17 cellular contexts compared by ENCODE assay signal in the genomic region with DNA sequence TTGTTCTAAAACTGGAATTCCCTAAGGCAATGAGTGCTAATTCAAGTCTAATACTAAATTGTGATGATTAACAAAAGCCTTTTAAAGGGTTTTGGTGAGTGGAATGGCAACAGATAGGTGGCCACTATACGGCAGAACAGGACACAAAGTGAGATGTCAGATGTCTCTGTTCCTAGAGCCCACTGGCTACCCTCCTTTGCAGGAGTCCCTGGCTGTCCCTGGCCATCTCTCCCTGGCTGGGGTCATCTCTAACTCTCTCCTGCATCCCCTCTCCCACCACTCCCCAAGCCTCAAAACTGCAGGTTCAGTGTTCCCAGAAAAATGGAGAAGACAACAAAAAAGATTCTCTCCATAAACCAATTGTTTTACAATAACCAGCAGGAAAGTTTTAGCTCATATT.
DNase-seq lines count a peak whose midpoint lies in the region; ATAC-seq, FAIRE-seq and TF ChIP-seq lines count a peak whose summit lies in the region.
"Had no signal": no experiment of that assay in that cellular context is flagged by ENCODE, and none has a peak within 500 bp of the region (broad histone marks: within the 10 kb centered on the region; RNA-seq: fewer than 3 reads in every experiment).

No MANE protein-coding gene starts in this region.

- H2BK15ac ChIP-seq in H9 (ENCODE audit: low read depth, low read length), result no peak overlapping the region

- H3K4me2 ChIP-seq in H9 (ENCODE audit: insufficient read depth, insufficient read length, low read length) (peak overlapping the region; percentile 24), keratinocyte (ENCODE audit: control insufficient read depth, extremely low read depth, insufficient read depth, low read depth, low read length) (no peak overlapping the region)

- H3K27ac Mint-ChIP-seq in H9 (peak overlapping the region; percentile 69 to 95 (median 83); a peak in 4 of 7 replicates), WTC11 (no peak overlapping the region)
- H3K27ac Mint-ChIP-seq: CD4-positive, alpha-beta memory T cell; IgD-negative memory B cell had no signal

- TF ChIP-seq CTCF in H9 (conservative IDR thresholded peaks at IDR 0.05) (no peak), WTC11 (IDR thresholded peaks at IDR 0.05) (no peak), keratinocyte (optimal IDR thresholded peaks at IDR 0.05 in 1 of 3, IDR thresholded peaks at IDR 0.05 in 1 of 3, conservative IDR thresholded peaks at IDR 0.05 in 1 of 3; ENCODE audit: extremely low read depth in 1 of 3, insufficient read depth in 2 of 3, low read length in 3 of 3) (no peak), right atrium auricular region (IDR thresholded peaks at IDR 0.05) (no peak)

- no peak overlapping the region for H3K27ac ChIP-seq in H9 (ENCODE audit: insufficient read length, low read depth, low read length)
- H3K27ac ChIP-seq in keratinocyte (ENCODE audit: control insufficient read depth, insufficient read depth, low read length), result no peak overlapping the region
- H3K27ac ChIP-seq in subcutaneous abdominal adipose tissue (ENCODE audit: low read depth, low read length), result peak overlapping the region; percentile 60
- H3K27ac ChIP-seq in right atrium auricular region, result no peak overlapping the region
- H3K27ac ChIP-seq: C4-2B, HL-60 had no signal

- no peak overlapping the region for H2AK5ac ChIP-seq in H9 (ENCODE audit: insufficient read length, low read length)

- H3K4ac ChIP-seq in H9 (ENCODE audit: low read depth, low read length), result no peak overlapping the region

- DNase-seq in H9 (no peak), WTC11 (ENCODE audit: low spot score) (no peak), keratinocyte (ENCODE audit: low read depth, low spot score) (no peak), right atrium auricular region (ENCODE audit: low spot score) (no peak), SW480 (ENCODE audit: low spot score) (no peak), AG20443 (ENCODE audit: low spot score) (no peak)
- DNase-seq: BE2C; CD4-positive, alpha-beta memory T cell; DMS79; GOT3 had no signal

- no peak overlapping the region for H2BK20ac ChIP-seq in H9 (ENCODE audit: low read depth, low read length, poor library complexity, severe bottlenecking)

- no peaks in the 10 kb centered on the region for H3K9me1 ChIP-seq in keratinocyte (ENCODE audit: control insufficient read depth, extremely low read depth, insufficient read depth, low read length)

- H3K4me3 Mint-ChIP-seq in H9, result peak overlapping the region in 1 of 2 experiments; percentile 25; a peak in 3 of 5 replicates
- no peak overlapping the region for H3K4me3 Mint-ChIP-seq in WTC11
- H3K4me3 Mint-ChIP-seq: CD4-positive, alpha-beta memory T cell had no signal

- no peak overlapping the region for H4K5ac ChIP-seq in H9 (ENCODE audit: insufficient read length, low read depth, low read length)

- POLR2A ChIA-PET in WTC11 (lab: Charles Lee), result no interaction called here

- no peak overlapping the region for H2BK120ac ChIP-seq in H9 (ENCODE audit: low read depth, low read length, poor library complexity, severe bottlenecking)

- no peaks in the 10 kb centered on the region for H3K9me3 ChIP-seq in H9 (ENCODE audit: control insufficient read depth, low read depth, low read length)
- no peaks in the 10 kb centered on the region for H3K9me3 ChIP-seq in keratinocyte (ENCODE audit: control insufficient read depth, low read depth, low read length)
- no peaks in the 10 kb centered on the region for H3K9me3 ChIP-seq in subcutaneous abdominal adipose tissue (ENCODE audit: control insufficient read depth in 5 of 5, low read length in 5 of 5)
- H3K9me3 ChIP-seq in right atrium auricular region, result no peaks in the 10 kb centered on the region
- H3K9me3 ChIP-seq: BE2C had no signal

- peaks cover 0 to 3% of the 10 kb centered on the region in 2 experiments; a peak in 2 of 5 replicates for H3K9me3 Mint-ChIP-seq in H9
- H3K9me3 Mint-ChIP-seq in WTC11, result peaks cover 14% of the 10 kb centered on the region
- H3K9me3 Mint-ChIP-seq: CD4-positive, alpha-beta memory T cell; IgD-negative memory B cell had no signal

- H3K27me3 ChIP-seq in H9 (ENCODE audit: insufficient read depth, low read length) (no peaks in the 10 kb centered on the region), keratinocyte (ENCODE audit: control insufficient read depth, extremely low read depth, insufficient read depth, low read length) (no peaks in the 10 kb centered on the region), subcutaneous abdominal adipose tissue (ENCODE audit: control insufficient read depth in 5 of 5, insufficient read depth in 4 of 5, low read length in 5 of 5) (no peaks in the 10 kb centered on the region), right atrium auricular region (no peaks in the 10 kb centered on the region)
- H3K27me3 ChIP-seq: BE2C had no signal

- no CpG with 5 or more reads among the region's 1 CpG for WGBS in H9 (ENCODE audit: extremely low coverage, insufficient read length, low lambda C conversion rate)

- no peaks in the 10 kb centered on the region for H3K79me1 ChIP-seq in H9 (ENCODE audit: insufficient read depth, low read depth, low read length, poor library complexity, severe bottlenecking)

- peak; percentile 5 for FAIRE-seq in keratinocyte (lab: Jason Lieb, UNC)
- FAIRE-seq: A204.1, GM12878, GM18507 had no signal

- no peak overlapping the region for H2BK12ac ChIP-seq in H9 (ENCODE audit: insufficient read length, low read depth, low read length)

- no peak overlapping the region for H3T11ph ChIP-seq in H9 (ENCODE audit: low read length)

- H3K36me3 ChIP-seq in keratinocyte (ENCODE audit: control insufficient read depth in 2 of 2, extremely low read depth in 1 of 2, insufficient read depth in 2 of 2, low read length in 2 of 2) (no peaks in the 10 kb centered on the region), subcutaneous abdominal adipose tissue (ENCODE audit: control insufficient read depth in 5 of 5, insufficient read depth in 5 of 5, low read length in 5 of 5) (peaks cover 0 to 2% (median 0%) of the 10 kb centered on the region in 5 donors), right atrium auricular region (no peaks in the 10 kb centered on the region)
- H3K36me3 ChIP-seq: BE2C had no signal

- no peaks in the 10 kb centered on the region for H3K27me3 Mint-ChIP-seq in H9 (ENCODE audit: low read depth)
- H3K27me3 Mint-ChIP-seq in WTC11 (ENCODE audit: low read depth), result no peaks in the 10 kb centered on the region

- H4K8ac ChIP-seq in H9 (replicated peaks; ENCODE audit: insufficient read length, low read depth, low read length), result no peak overlapping the region

- H3K36me3 Mint-ChIP-seq in H9 (ENCODE audit: insufficient read depth in 1 of 3, low read depth in 3 of 3), result peaks cover 0 to 23% (median 3%) of the 10 kb centered on the region in 3 experiments; a peak in 3 of 7 replicates
- no peaks in the 10 kb centered on the region for H3K36me3 Mint-ChIP-seq in WTC11
- H3K36me3 Mint-ChIP-seq: CD4-positive, alpha-beta memory T cell; IgD-negative memory B cell had no signal

- no peaks in the 10 kb centered on the region for H3K23me2 ChIP-seq in H9 (ENCODE audit: insufficient read length, low read depth, low read length, poor library complexity, severe bottlenecking)

- no peak overlapping the region for H2BK5ac ChIP-seq in H9 (ENCODE audit: insufficient read length, low read length)

- dilution Hi-C loops in keratinocyte (cut with MboI; ENCODE audit: extremely low pct_ligation_motif_present, low sequenced_read_pairs), result no loop called here

- H3K4me1 ChIP-seq in H9 (ENCODE audit: insufficient read depth, low read length), result peaks cover 12% of the 10 kb centered on the region
- H3K4me1 ChIP-seq in keratinocyte (ENCODE audit: control insufficient read depth, extremely low read depth, insufficient read depth, low read length), result peaks cover 24% of the 10 kb centered on the region
- peaks cover 3 to 66% (median 27%) of the 10 kb centered on the region in 5 donors for H3K4me1 ChIP-seq in subcutaneous abdominal adipose tissue (ENCODE audit: control insufficient read depth in 5 of 5, insufficient read depth in 5 of 5, low read length in 5 of 5)
- H3K4me1 ChIP-seq in right atrium auricular region, result no peaks in the 10 kb centered on the region
- H3K4me1 ChIP-seq: BE2C had no signal

- CTCF ChIA-PET in WTC11 (lab: Charles Lee), result no interaction called here

- H3K23ac ChIP-seq in H9 (ENCODE audit: insufficient read length, low read depth, low read length), result no peak overlapping the region

- H3K79me2 ChIP-seq in H9 (ENCODE audit: insufficient read depth, low read length), result no peaks in the 10 kb centered on the region
- H3K79me2 ChIP-seq in keratinocyte (ENCODE audit: control insufficient read depth, insufficient read depth, low read length), result no peaks in the 10 kb centered on the region

- H3K14ac ChIP-seq in H9 (ENCODE audit: insufficient read depth, low read length), result no peak overlapping the region

- peak overlapping the region; percentile 5 for H3K18ac ChIP-seq in H9 (ENCODE audit: insufficient read length, low read depth, low read length)

- H2AFZ ChIP-seq in H9 (ENCODE audit: low read length) (no peak overlapping the region), keratinocyte (ENCODE audit: control insufficient read depth, low read length) (no peak overlapping the region)

- H3K9ac ChIP-seq in H9 (ENCODE audit: extremely low read depth, insufficient read length, low read length), result no peak overlapping the region
- H3K9ac ChIP-seq in keratinocyte (ENCODE audit: control insufficient read depth, extremely low read depth, insufficient read depth, low read length), result no peak overlapping the region
- H3K9ac ChIP-seq in subcutaneous abdominal adipose tissue (ENCODE audit: low read length in 5 of 5), result no peak overlapping the region

- no peak overlapping the region for H3K56ac ChIP-seq in H9 (ENCODE audit: insufficient read length, low read depth, low read length)

- ATAC-seq in WTC11, result peak; percentile 54
- ATAC-seq: GM12878 had no signal

- H3K4me3 ChIP-seq in keratinocyte (ENCODE audit: control insufficient read depth in 2 of 3, extremely low read depth in 1 of 3, insufficient read depth in 2 of 3, low read depth in 1 of 3, low read length in 3 of 3) (no peak overlapping the region), subcutaneous abdominal adipose tissue (ENCODE audit: low read depth in 1 of 5, low read length in 5 of 5) (no peak overlapping the region), right atrium auricular region (no peak overlapping the region)
- H3K4me3 ChIP-seq: GM12878 had no signal

- H3K4me1 Mint-ChIP-seq in H9, result peaks cover 42 to 43% of the 10 kb centered on the region in 2 experiments
- H3K4me1 Mint-ChIP-seq in WTC11, result peaks cover 26% of the 10 kb centered on the region
- H3K4me1 Mint-ChIP-seq: CD4-positive, alpha-beta memory T cell had no signal

- H4K91ac ChIP-seq in H9 (ENCODE audit: insufficient read length, low read depth, low read length), result no peak overlapping the region

- H4K20me1 ChIP-seq in H9 (ENCODE audit: control insufficient read depth, insufficient read depth, insufficient read length), result no peaks in the 10 kb centered on the region
- no peaks in the 10 kb centered on the region for H4K20me1 ChIP-seq in keratinocyte (ENCODE audit: control insufficient read depth, extremely low read depth, insufficient read depth, low read length)

TF ChIP-seq in WTC11, 78 proteins besides CTCF, POLR2A, EP300 and RAD21 (continues in another document):
- TF ChIP-seq ZNF263 (CRISPR knock-in tag; IDR thresholded peaks at IDR 0.05; ENCODE audit: low read depth), result no peak
